1 cellular context compared by ENCODE assay signal in genomic region chr17:16589097-16589969, GRCh38.
A peak's percentile ranks its signal among the peaks of the same experiment; 100 is the strongest.
TF ChIP-seq lines count a peak whose summit lies in the region.

No MANE protein-coding gene starts in this region.

TF ChIP-seq in HepG2, 621 proteins besides CTCF, POLR2A, EP300 and RAD21 (continued from another document and continues in another):
- TF ChIP-seq MIER3 (CRISPR knock-in tag; IDR thresholded peaks at IDR 0.05; ENCODE audit: borderline replicate concordance) (0 out of 2 replicates have a peak, but pooled peaks have one; percentile 37), ZNF354B (CRISPR knock-in tag; IDR thresholded peaks at IDR 0.05) (no peak), ELF1 (CRISPR knock-in tag; IDR thresholded peaks at IDR 0.05) (peak; percentile 11; the same call in 1 of the 2 replicates), ARNT (IDR thresholded peaks at IDR 0.05) (no peak), STAT5B (CRISPR knock-in tag; IDR thresholded peaks at IDR 0.05) (no peak), PAX8 (CRISPR knock-in tag; IDR thresholded peaks at IDR 0.05; ENCODE audit: borderline replicate concordance) (no peak), DMAP1 (CRISPR knock-in tag; IDR thresholded peaks at IDR 0.05) (peak; percentile 39; the same call in 1 of the 2 replicates), SIN3A (IDR thresholded peaks at IDR 0.05; ENCODE audit: borderline replicate concordance, low read depth, low read length) (no peak), AGO2 (optimal IDR thresholded peaks at IDR 0.05; ENCODE audit: low read depth, low read length) (no peak), TSC22D2 (CRISPR knock-in tag; IDR thresholded peaks at IDR 0.05; ENCODE audit: borderline replicate concordance) (0 out of 2 replicates have a peak, but pooled peaks have one; percentile 37), ZNF337 (CRISPR knock-in tag; IDR thresholded peaks at IDR 0.05; ENCODE audit: borderline replicate concordance, low read depth) (no peak), POGZ (CRISPR knock-in tag; IDR thresholded peaks at IDR 0.05) (no peak; the same call in 1 of the 2 replicates), MXD4 (CRISPR knock-in tag; IDR thresholded peaks at IDR 0.05) (peak; percentile 47; the same call in 1 of the 2 replicates), TFAP4 (IDR thresholded peaks at IDR 0.05; ENCODE audit: borderline replicate concordance, low read depth) (no peak), SKIL (CRISPR knock-in tag; IDR thresholded peaks at IDR 0.05; ENCODE audit: borderline replicate concordance) (no peak), ZNF563 (CRISPR knock-in tag; IDR thresholded peaks at IDR 0.05) (peak; percentile 74; the same call in 1 of the 2 replicates), ZNF770 (CRISPR knock-in tag; IDR thresholded peaks at IDR 0.05) (no peak; the same call in 1 of the 2 replicates), SNAPC5 (CRISPR knock-in tag; IDR thresholded peaks at IDR 0.05; ENCODE audit: borderline replicate concordance) (no peak), FOXO1 (CRISPR knock-in tag; IDR thresholded peaks at IDR 0.05) (peak; percentile 39; the same call in 1 of the 2 replicates), FOXK1 (CRISPR knock-in tag; IDR thresholded peaks at IDR 0.05; ENCODE audit: borderline replicate concordance, low read depth) (peak; percentile 46; the same call in 1 of the 2 replicates), ZBTB38 (CRISPR knock-in tag; IDR thresholded peaks at IDR 0.05) (no peak), MEIS1 (CRISPR knock-in tag; IDR thresholded peaks at IDR 0.05; ENCODE audit: borderline replicate concordance) (no peak; the same call in 1 of the 2 replicates), SP2 (CRISPR knock-in tag; IDR thresholded peaks at IDR 0.05) (0 out of 2 replicates have a peak, but pooled peaks have one; percentile 37), TBX2 (CRISPR knock-in tag; IDR thresholded peaks at IDR 0.05; ENCODE audit: borderline replicate concordance) (peak; percentile 62), ZNF350 (CRISPR knock-in tag; IDR thresholded peaks at IDR 0.05; ENCODE audit: borderline replicate concordance, low read depth) (peak; percentile 57), JDP2 (CRISPR knock-in tag; IDR thresholded peaks at IDR 0.05; ENCODE audit: borderline replicate concordance) (no peak), ZNF136 (CRISPR knock-in tag; IDR thresholded peaks at IDR 0.05; ENCODE audit: low read depth) (no peak), CHCHD3 (CRISPR knock-in tag; IDR thresholded peaks at IDR 0.05) (no peak), MTA1 (CRISPR knock-in tag; IDR thresholded peaks at IDR 0.05; ENCODE audit: borderline replicate concordance) (peak; percentile 37; the same call in 1 of the 2 replicates), ZNF891 (CRISPR knock-in tag; IDR thresholded peaks at IDR 0.05) (peak; percentile 72; the same call in 1 of the 2 replicates), NFKBIZ (CRISPR knock-in tag; IDR thresholded peaks at IDR 0.05) (0 out of 2 replicates have a peak, but pooled peaks have one; percentile 32), TBP (CRISPR knock-in tag; IDR thresholded peaks at IDR 0.05) (no peak), SNRNP70 (IDR thresholded peaks at IDR 0.05; ENCODE audit: low read depth, low read length) (no peak), THAP7 (CRISPR knock-in tag; IDR thresholded peaks at IDR 0.05) (0 out of 2 replicates have a peak, but pooled peaks have one; percentile 48), MNT (IDR thresholded peaks at IDR 0.05) (no peak), PHF8 (CRISPR knock-in tag; IDR thresholded peaks at IDR 0.05) (peak; percentile 60), TIGD3 (CRISPR knock-in tag; IDR thresholded peaks at IDR 0.05; ENCODE audit: borderline replicate concordance) (no peak), ZNF550 (CRISPR knock-in tag; IDR thresholded peaks at IDR 0.05; ENCODE audit: borderline replicate concordance) (peak; percentile 84; the same call in 1 of the 2 replicates), TFE3 (CRISPR knock-in tag; IDR thresholded peaks at IDR 0.05) (no peak), TARDBP (CRISPR knock-in tag; IDR thresholded peaks at IDR 0.05) (no peak), SP1 (IDR thresholded peaks at IDR 0.05) (no peak), SP1 (CRISPR knock-in tag; IDR thresholded peaks at IDR 0.05) (no peak), RFX5 (IDR thresholded peaks at IDR 0.05; ENCODE audit: low read depth, low read length) (no peak), ZBTB39 (CRISPR knock-in tag; IDR thresholded peaks at IDR 0.05) (no peak), ZBTB34 (CRISPR knock-in tag; IDR thresholded peaks at IDR 0.05) (no peak), RELA (CRISPR knock-in tag; IDR thresholded peaks at IDR 0.05) (no peak), CHD2 (IDR thresholded peaks at IDR 0.05; ENCODE audit: low read depth, low read length) (no peak), ZNF768 (CRISPR knock-in tag; IDR thresholded peaks at IDR 0.05) (peak; percentile 33; the same call in 1 of the 2 replicates)
